ENCODE assay signal across 9 cellular contexts in genomic region chr9:110029422-110029814, GRCh38.
DNase-seq lines count a peak whose midpoint lies in the region; ATAC-seq and TF ChIP-seq lines count a peak whose summit lies in the region.
"Had no signal": no experiment of that assay in that cellular context is flagged by ENCODE, and none has a peak within 500 bp of the region (broad histone marks: within the 10 kb centered on the region; RNA-seq: fewer than 3 reads in every experiment).

No MANE protein-coding gene starts in this region.

- H3K27me3 Mint-ChIP-seq in type B pancreatic cell: no peaks in the 10 kb centered on the region

- no peak for ATAC-seq in HG02610 (IDR thresholded peaks at IDR 0.05; ENCODE audit: unreplicated experiment)

- H3K36me3 Mint-ChIP-seq in type B pancreatic cell: no peaks in the 10 kb centered on the region
- H3K36me3 Mint-ChIP-seq: activated naive CD8-positive, alpha-beta T cell treated with anti-CD3 and anti-CD28 coated beads, Interleukin-2, amount 10 ng/mL, durations not matched to agents 7 days and 5 days had no signal

- intact Hi-C loops in ascending aorta (cut with DNase I): loop anchor here (5.0 kb wide), 1 partner anchor 37 kb away; no protein-coding TSS in a partner anchor

- H3K4me3 ChIP-seq in ascending aorta: no peak overlapping the region

- H3K27ac ChIP-seq in ascending aorta: peak overlapping the region; percentile 48 to 50

- peaks cover 6 to 57% of the 10 kb centered on the region in 2 donors for H3K4me1 ChIP-seq in ascending aorta

- no peaks in the 10 kb centered on the region for H3K36me3 ChIP-seq in ascending aorta

- H3K27ac Mint-ChIP-seq in type B pancreatic cell: peak overlapping the region; percentile 48
- H3K27ac Mint-ChIP-seq: activated naive CD8-positive, alpha-beta T cell treated with anti-CD3 and anti-CD28 coated beads, Interleukin-2, amount 10 ng/mL, durations not matched to agents 7 days and 5 days had no signal

- DNase-seq in HuH-7 (ENCODE audit: low spot score): peak; percentile 36
- peak in 1 of 2 donors; percentile 70 for DNase-seq in ascending aorta (ENCODE audit: low spot score in 2 of 2)
- DNase-seq in kidney tubule cell (ENCODE audit: low spot score): peak; percentile 88
- DNase-seq in type B pancreatic cell (ENCODE audit: extremely low spot score, unreplicated experiment): no peak
- DNase-seq in LoVo (ENCODE audit: low spot score): no peak
- DNase-seq in retina: no peak
- DNase-seq: activated naive CD8-positive, alpha-beta T cell treated with anti-CD3 and anti-CD28 coated beads, Interleukin-2, amount 10 ng/mL, durations not matched to agents 7 days and 5 days; NCI-H510A had no signal

- no peaks in the 10 kb centered on the region for H3K9me3 ChIP-seq in ascending aorta

- no peaks in the 10 kb centered on the region for H3K9me3 Mint-ChIP-seq in type B pancreatic cell

- no peaks in the 10 kb centered on the region for H3K27me3 ChIP-seq in ascending aorta

- peak overlapping the region; percentile 18 for H3K4me3 Mint-ChIP-seq in type B pancreatic cell
- H3K4me3 Mint-ChIP-seq: activated naive CD8-positive, alpha-beta T cell treated with anti-CD3 and anti-CD28 coated beads, Interleukin-2, amount 10 ng/mL, durations not matched to agents 7 days and 5 days had no signal

- H3K4me1 Mint-ChIP-seq in type B pancreatic cell (ENCODE audit: unreplicated experiment): peaks cover 43% of the 10 kb centered on the region

- TF ChIP-seq CTCF in ascending aorta (IDR thresholded peaks at IDR 0.05) (no peak), type B pancreatic cell (conservative IDR thresholded peaks at IDR 0.05) (no peak)

Comparison
In these comparisons a context has a peak if more than half of its experiments do, and no peak if none do; other contexts are left out.
1. DNase-seq: peak in HuH-7 (single experiment) and kidney tubule cell (single experiment); none in type B pancreatic cell (single experiment), LoVo (single experiment) and retina (single experiment).